In genomic region chr16:88931373-88931900, GRCh38 we compare ENCODE assay signal across 23 cellular contexts. TPM values are rescaled to one million over a fixed set of nuclear protein-coding genes. Genes with fewer than 3 reads are reported as not detected.
DNase-seq lines count a peak whose midpoint lies in the region; ATAC-seq, FAIRE-seq and TF ChIP-seq lines count a peak whose summit lies in the region.
"Had no signal": no experiment of that assay in that cellular context is flagged by ENCODE, and none has a peak within 500 bp of the region (broad histone marks: within the 10 kb centered on the region; RNA-seq: fewer than 3 reads in every experiment).

No MANE protein-coding gene starts in this region.

- DNase-seq in HepG2 (ENCODE audit: low spot score) (no peak), right lobe of liver (no peak), H1 (ENCODE audit: low read depth in 1 of 2, low spot score in 2 of 2) (no peak), hypothalamus (lab: John Stamatoyannopoulos, UW) (no peak)
- DNase-seq: 8988T; AML-193; Caco-2; Calu3; CD4-positive, alpha-beta T cell; CD8-positive, alpha-beta T cell; DMS79 treated with DMSO at 0.1 percent for 48 hours; GF-D8 had no signal

- BruUV-seq in HepG2 (replicated peaks; lab: Mats Ljungman, UMichigan), result no TSS peak

- no peak overlapping the region for H2BK20ac ChIP-seq in H1 (ENCODE audit: low read length)

- no peak overlapping the region for H4K91ac ChIP-seq in H1 (replicated peaks; ENCODE audit: insufficient read length, low read length)

- H4K8ac ChIP-seq in H1 (ENCODE audit: extremely low read depth, insufficient read depth, low read length), result peak overlapping the region; percentile 51; the same call in 1 of the 2 replicates

- peaks cover 8% of the 10 kb centered on the region for H3K36me3 Mint-ChIP-seq in stimulated activated memory B cell treated with anti-CD40 and anti-IgM and Interleukin-4, amounts not matched to agents 10 μg/mL and 1 μg/mL and 100 μg/mL, for 72 hours
- H3K36me3 Mint-ChIP-seq: CD8-positive, alpha-beta T cell had no signal

- CTCF ChIA-PET in HepG2 (lab: Yijun Ruan, JAX; ENCODE audit: low intra/inter-chr PET ratio, low total read pairs), result no interaction called here
- CTCF ChIA-PET in H1 (lab: Charles Lee; ENCODE audit: partially characterized antibody), result interaction anchor here (0.6 to 1.4 kb wide), 3 partner anchors 194 to 236 kb away, joined by 3 to 4 read pairs (median 3); no protein-coding TSS in a partner anchor

- POLR2A ChIA-PET in HepG2 (lab: Yijun Ruan, JAX) (no interaction called here), H1 (lab: Charles Lee; ENCODE audit: partially characterized antibody) (interaction anchor here (0.7 to 1.1 kb wide), 3 partner anchors 10 to 121 kb away, joined by 3 read pairs; no protein-coding TSS in a partner anchor)

- no peak overlapping the region for H2BK15ac ChIP-seq in H1 (ENCODE audit: low read length)

- H3K4me1 ChIP-seq in HepG2 (ENCODE audit: insufficient read depth, low read length) (peaks cover 40% of the 10 kb centered on the region), right lobe of liver (no peaks in the 10 kb centered on the region), H1 (replicated peaks in 1 of 4; ENCODE audit: control insufficient read depth in 3 of 4, insufficient read depth in 4 of 4, low read length in 3 of 4) (peaks cover 0 to 5% (median 1%) of the 10 kb centered on the region in 4 experiments; a peak in 2 of 7 replicates)

- H2BK5ac ChIP-seq in H1 (ENCODE audit: low read depth, low read length), result no peak overlapping the region

- in situ Hi-C loops in HepG2 (cut with HindIII; ENCODE audit: extremely low pct_ligation_motif_present, low pct_unique_long_range_greater_than_20kb), result no loop called here

- no peak overlapping the region for H3K4me3 ChIP-seq in HepG2 (replicated peaks in 1 of 3; ENCODE audit: insufficient read depth in 1 of 3, low read depth in 2 of 3, low read length in 3 of 3)
- H3K4me3 ChIP-seq in right lobe of liver, result no peak overlapping the region
- H3K4me3 ChIP-seq in H1 (ENCODE audit: extremely low read depth in 1 of 4, insufficient read depth in 2 of 4, low read depth in 3 of 4, low read length in 4 of 4), result no peak overlapping the region
- H3K4me3 ChIP-seq: BLaER1 treated with 17β-estradiol and CSF1 and Interleukin-3, amounts not matched to agents 10 nM and 100 nM had no signal

- no peak overlapping the region for H3K23ac ChIP-seq in H1 (ENCODE audit: insufficient read length)

- peaks cover 52% of the 10 kb centered on the region for H3K4me1 Mint-ChIP-seq in stimulated activated memory B cell treated with anti-CD40 and anti-IgM and Interleukin-4, amounts not matched to agents 10 μg/mL and 1 μg/mL and 100 μg/mL, for 72 hours

- peaks cover 30 to 68% of the 10 kb centered on the region in 2 experiments for H3K27me3 ChIP-seq in HepG2 (ENCODE audit: control insufficient read depth in 1 of 2, insufficient read depth in 2 of 2, low read length in 2 of 2)
- peaks cover 0 to 5% of the 10 kb centered on the region in 2 donors for H3K27me3 ChIP-seq in right lobe of liver
- H3K27me3 ChIP-seq in H1 (replicated peaks in 1 of 4; ENCODE audit: control insufficient read depth in 3 of 4, extremely low read depth in 1 of 4, insufficient read depth in 3 of 4, low read length in 3 of 4), result no peaks in the 10 kb centered on the region

- no peak overlapping the region for H2BK120ac ChIP-seq in H1 (replicated peaks; ENCODE audit: low read depth, low read length)

- H4K20me1 ChIP-seq in HepG2 (ENCODE audit: insufficient read depth, low read length), result peaks cover 10% of the 10 kb centered on the region; the same call in 1 of the 2 replicates
- H4K20me1 ChIP-seq in H1 (replicated peaks in 1 of 2; ENCODE audit: control insufficient read depth in 1 of 2, insufficient read depth in 2 of 2, low read length in 2 of 2), result peaks cover 0 to 2% of the 10 kb centered on the region in 2 experiments

- H3K9me3 Mint-ChIP-seq in stimulated activated memory B cell treated with anti-CD40 and anti-IgM and Interleukin-4, amounts not matched to agents 10 μg/mL and 1 μg/mL and 100 μg/mL, for 72 hours, result no peaks in the 10 kb centered on the region
- H3K9me3 Mint-ChIP-seq: CD4-positive, alpha-beta T cell; CD8-positive, alpha-beta T cell had no signal

- no peak for FAIRE-seq in HepG2 (lab: Jason Lieb, UNC)
- no peak for FAIRE-seq in H1 (lab: Jason Lieb, UNC)
- FAIRE-seq: A204.1, D721Med, G401.6, GM12891, GM19239 had no signal

- H2BK12ac ChIP-seq in H1 (ENCODE audit: low read depth, low read length), result no peak overlapping the region

- TF ChIP-seq RAD21 in HepG2 (CRISPR knock-in tag; IDR thresholded peaks at IDR 0.05), result no peak
- TF ChIP-seq RAD21 in H1 (IDR thresholded peaks at IDR 0.05 in 1 of 2, conservative IDR thresholded peaks at IDR 0.05 in 1 of 2; ENCODE audit: low read depth in 2 of 2, low read length in 2 of 2), result no peak

- H3K27ac Mint-ChIP-seq in stimulated activated memory B cell treated with anti-CD40 and anti-IgM and Interleukin-4, amounts not matched to agents 10 μg/mL and 1 μg/mL and 100 μg/mL, for 72 hours, result peak overlapping the region; percentile 39
- H3K27ac Mint-ChIP-seq: B cell; CD4-positive, alpha-beta T cell; CD8-positive, alpha-beta T cell had no signal

- H2AK5ac ChIP-seq in H1 (ENCODE audit: low read depth, low read length), result no peak overlapping the region

- H3K9ac ChIP-seq in HepG2 (ENCODE audit: insufficient read depth, low read depth, low read length) (no peak overlapping the region), H1 (replicated peaks in 1 of 4; ENCODE audit: extremely low read depth in 1 of 4, low read depth in 3 of 4, low read length in 3 of 4) (no peak overlapping the region)
- H3K9ac ChIP-seq: BLaER1 treated with 17β-estradiol and CSF1 and Interleukin-3, amounts not matched to agents 10 nM and 100 nM had no signal

- H3K56ac ChIP-seq in H1 (replicated peaks; ENCODE audit: insufficient read length, low read depth, low read length), result no peak overlapping the region

- H3K4me3 Mint-ChIP-seq in stimulated activated memory B cell treated with anti-CD40 and anti-IgM and Interleukin-4, amounts not matched to agents 10 μg/mL and 1 μg/mL and 100 μg/mL, for 72 hours, result no peak overlapping the region
- H3K4me3 Mint-ChIP-seq: B cell; CD4-positive, alpha-beta T cell; CD8-positive, alpha-beta T cell had no signal

- ATAC-seq in HepG2 (no peak), right lobe of liver (no peak), GM21390 (IDR thresholded peaks at IDR 0.05; ENCODE audit: unreplicated experiment) (no peak)
- no peak for ATAC-seq in stimulated activated memory B cell treated with anti-CD40 and anti-IgM and Interleukin-4, amounts not matched to agents 10 μg/mL and 1 μg/mL and 100 μg/mL, for 72 hours
- ATAC-seq: CD8-positive, alpha-beta T cell had no signal

- no peak overlapping the region for H3K27ac ChIP-seq in HepG2 (ENCODE audit: extremely low read length, insufficient read depth, low read length)
- no peak overlapping the region for H3K27ac ChIP-seq in right lobe of liver
- no peak overlapping the region for H3K27ac ChIP-seq in H1 (ENCODE audit: low read depth, low read length)
- H3K27ac ChIP-seq: C4-2B had no signal

- H3K4me2 ChIP-seq in HepG2 (ENCODE audit: low read depth, low read length) (no peak overlapping the region), H1 (ENCODE audit: insufficient read depth in 1 of 2, low read depth in 2 of 2, low read length in 2 of 2) (no peak overlapping the region)

- H3K36me3 ChIP-seq in HepG2 (replicated peaks in 1 of 2; ENCODE audit: control insufficient read depth in 1 of 2, insufficient read depth in 2 of 2, low read length in 2 of 2) (no peaks in the 10 kb centered on the region), right lobe of liver (no peaks in the 10 kb centered on the region), H1 (ENCODE audit: control insufficient read depth in 2 of 4, insufficient read depth in 4 of 4, low read length in 3 of 4) (no peaks in the 10 kb centered on the region)

- TF ChIP-seq EP300 in HepG2 (IDR thresholded peaks at IDR 0.05; ENCODE audit: low read depth in 2 of 2, low read length in 2 of 2) (no peak), HepG2 (CRISPR knock-in tag; IDR thresholded peaks at IDR 0.05; ENCODE audit: borderline replicate concordance) (no peak), H1 (IDR thresholded peaks at IDR 0.05; ENCODE audit: borderline replicate concordance in 1 of 2, low read depth in 2 of 2, low read length in 2 of 2) (no peak)

- no peak overlapping the region for H4K5ac ChIP-seq in H1 (ENCODE audit: insufficient read length, low read depth, low read length)

- intact Hi-C loops in HepG2 (cut with micrococcal nuclease; ENCODE audit: unreplicated experiment) (no loop called here), right lobe of liver (cut with DNase I) (no loop called here)

- no peak for TF ChIP-seq CTCF in HepG2 (CRISPR knock-in tag; IDR thresholded peaks at IDR 0.05)
- TF ChIP-seq CTCF in right lobe of liver (IDR thresholded peaks at IDR 0.05), result no peak
- no peak for TF ChIP-seq CTCF in H1 (IDR thresholded peaks at IDR 0.05; ENCODE audit: control extremely low read depth in 1 of 3, insufficient read depth in 1 of 3, low read depth in 1 of 3, low read length in 3 of 3)

- no peak for TF ChIP-seq POLR2A in HepG2 (IDR thresholded peaks at IDR 0.05; ENCODE audit: insufficient read depth in 1 of 2, low read depth in 2 of 2, low read length in 2 of 2)
- no peak for TF ChIP-seq POLR2A in right lobe of liver (IDR thresholded peaks at IDR 0.05)
- TF ChIP-seq POLR2A in H1 (IDR thresholded peaks at IDR 0.05; ENCODE audit: control extremely low read depth in 1 of 2, low read depth in 2 of 2, low read length in 2 of 2), result no peak

- no peak overlapping the region for H3K18ac ChIP-seq in H1 (ENCODE audit: extremely low read depth, low read length)

- WGBS in HepG2 (ENCODE audit: low lambda C conversion rate), result 10% methylated on average over 7 of the region's 20 CpGs
- 69% methylated on average over 12 of the region's 20 CpGs for WGBS in right lobe of liver (ENCODE audit: insufficient coverage, low coverage, low lambda C conversion rate, missing lambda C conversion rate)
- 82% methylated on average over 20 of the region's 20 CpGs; no CpG with 5 or more reads in 1 of the 2 experiments for WGBS in H1 (ENCODE audit: extremely low coverage in 1 of 2, insufficient coverage in 1 of 2, insufficient read length in 1 of 2, insufficient replicate concordance in 2 of 2, low coverage in 1 of 2, low lambda C conversion rate in 2 of 2, missing lambda C conversion rate in 1 of 2), 2 experiments

- no peaks in the 10 kb centered on the region for H3K27me3 Mint-ChIP-seq in stimulated activated memory B cell treated with anti-CD40 and anti-IgM and Interleukin-4, amounts not matched to agents 10 μg/mL and 1 μg/mL and 100 μg/mL, for 72 hours
- H3K27me3 Mint-ChIP-seq: B cell had no signal

- no peak overlapping the region for H3K4ac ChIP-seq in H1 (replicated peaks; ENCODE audit: insufficient read length, low read depth, low read length)

- H3K79me2 ChIP-seq in HepG2 (ENCODE audit: insufficient read depth, low read length) (no peaks in the 10 kb centered on the region), H1 (ENCODE audit: control insufficient read depth in 1 of 2, insufficient read depth in 2 of 2, low read length in 2 of 2) (no peaks in the 10 kb centered on the region)

- H3K23me2 ChIP-seq in H1 (ENCODE audit: low read depth, low read length), result no peaks in the 10 kb centered on the region

- H3K9me3 ChIP-seq in HepG2 (ENCODE audit: low read length) (no peaks in the 10 kb centered on the region), right lobe of liver (no peaks in the 10 kb centered on the region), H1 (ENCODE audit: insufficient read depth in 2 of 2, low read depth in 1 of 2, low read length in 1 of 2) (no peaks in the 10 kb centered on the region)

- no peaks in the 10 kb centered on the region for H3K79me1 ChIP-seq in H1 (ENCODE audit: low read depth, low read length)

- H3K14ac ChIP-seq in H1 (ENCODE audit: insufficient read length), result no peak overlapping the region

- H2AFZ ChIP-seq in HepG2 (ENCODE audit: low read length) (no peak overlapping the region), H1 (ENCODE audit: low read length) (no peak overlapping the region)

RNA-seq across cellular contexts. Expression of gene CBFA2T3, which starts 45.6 kb away (rescaled TPM):
- total RNA-seq in HepG2 (2016; rRNA removed; fragmentation: Illumina TruSeq; extraction: Trizol) (not detected in 2 replicates), right lobe of liver (1 to 10 TPM; 2.5 to 9.8 (median 4.2) TPM)
- total RNA-seq in HepG2 (2016; cell fraction: cytosol; rRNA removed; fragmentation: Illumina TruSeq; extraction: Trizol; ENCODE audit: low read depth), result not detected in 2 replicates
- total RNA-seq in HepG2 (2016; cell fraction: insoluble cytoplasmic fraction; rRNA removed; fragmentation: Illumina TruSeq; extraction: Trizol), result not detected in 2 replicates
- not detected in 2 replicates for total RNA-seq in HepG2 (2016; cell fraction: membrane; rRNA removed; fragmentation: Illumina TruSeq; extraction: Trizol)
- total RNA-seq in HepG2 (2016; cell fraction: nucleus; rRNA removed; fragmentation: Illumina TruSeq; extraction: Trizol), result not detected in 2 replicates
- polyA plus RNA-seq in HepG2 (2011; rRNA removed) (0.05 and 0.09 TPM in 2 replicates), H1 (2011; rRNA removed) (0.51 and 1.5 TPM in 2 replicates)
- 0.04 TPM in 1 of 2 replicates, not detected in the other for polyA plus RNA-seq in HepG2 (2011; cell fraction: cytosol; rRNA removed)
- polyA plus RNA-seq in HepG2 (2011; cell fraction: nucleus; rRNA removed), result not detected in 2 replicates
- polyA plus RNA-seq in HepG2 (2012), result 0.07 TPM in 1 of 2 replicates, not detected in the other
- not detected in 2 replicates for polyA plus RNA-seq in HepG2 (2016; cell fraction: cytosol; fragmentation: Illumina TruSeq; extraction: Trizol; ENCODE audit: low read depth)
- polyA plus RNA-seq in HepG2 (2016; cell fraction: insoluble cytoplasmic fraction; fragmentation: Illumina TruSeq; extraction: Trizol; ENCODE audit: low read depth), result not detected in 2 replicates
- polyA plus RNA-seq in HepG2 (2016; cell fraction: membrane; fragmentation: Illumina TruSeq; extraction: Trizol; ENCODE audit: low read depth), result not detected in 2 replicates
- 0.11 TPM in 1 of 2 replicates, not detected in the other for polyA plus RNA-seq in HepG2 (2016; cell fraction: nucleus; fragmentation: Illumina TruSeq; extraction: Trizol; ENCODE audit: insufficient read depth, low read depth)
- polyA minus RNA-seq in HepG2 (2011; rRNA and poly(A)+ RNA removed; ENCODE audit: low replicate concordance), result 0.19 and 0.60 TPM in 2 replicates
- polyA minus RNA-seq in HepG2 (2011; cell fraction: cytosol; rRNA and poly(A)+ RNA removed), result not detected in 2 replicates
- not detected in 2 replicates for polyA minus RNA-seq in HepG2 (2011; cell fraction: nucleus; rRNA and poly(A)+ RNA removed)
- total RNA-seq in H1 (2021; fragmentation: NEBNext Ultra II Directional; extraction: Animal tissue kit (Norgen Biotek cat#: 25700)), result 1.3 and 2.7 TPM in 2 replicates
- 0.62 TPM for polyA plus RNA-seq in H1 (2011; cell fraction: cytosol; rRNA removed)
- polyA plus RNA-seq in H1 (2011; cell fraction: nucleus; rRNA removed), result 3.9 TPM
- 0.99 to 1.7 TPM (median 1.2 TPM) in 4 replicates for polyA plus RNA-seq in H1 (2012, experiment 1 of 2)
- 1.1 TPM for polyA plus RNA-seq in H1 (2012, experiment 2 of 2)
- 1.6 TPM for polyA plus RNA-seq in H1 (2013, experiment 1 of 2)
- 1.2 TPM for polyA plus RNA-seq in H1 (2013, experiment 2 of 2)
- polyA minus RNA-seq in H1 (2011; rRNA and poly(A)+ RNA removed), result 0.59 and 0.66 TPM in 2 replicates
- 2.9 TPM for polyA minus RNA-seq in H1 (2011; cell fraction: cytosol; rRNA and poly(A)+ RNA removed)
- 2.1 TPM for polyA minus RNA-seq in H1 (2011; cell fraction: nucleus; rRNA and poly(A)+ RNA removed)
- total RNA-seq: Calu3 had no signal
- polyA plus RNA-seq: BJ had no signal

Comparison
In these comparisons a context has a peak if more than half of its experiments do, and no peak if none do; other contexts are left out.
1. Of the 41 proteins assayed by ChIP-seq in both HepG2 and H1: peak only in HepG2: EZH2; only in H1: none; in both: none; in neither: 40.